In genomic region chr15:79003301-79003700, GRCh38 we compare ENCODE assay signal across 19 cellular contexts. TPM values are rescaled to one million over a fixed set of nuclear protein-coding genes. Genes with fewer than 3 reads are reported as not detected.
A peak's percentile ranks its signal among the peaks of the same experiment; 100 is the strongest.
DNase-seq lines count a peak whose midpoint lies in the region; ATAC-seq, FAIRE-seq and TF ChIP-seq lines count a peak whose summit lies in the region.
"Had no signal": no experiment of that assay in that cellular context is flagged by ENCODE, and none has a peak within 500 bp of the region (broad histone marks: within the 10 kb centered on the region; RNA-seq: fewer than 3 reads in every experiment).

No MANE protein-coding gene starts in this region.

- H4K20me1 ChIP-seq in H1 (replicated peaks in 1 of 2; ENCODE audit: control insufficient read depth in 1 of 2, insufficient read depth in 2 of 2, low read length in 2 of 2) = no peaks in the 10 kb centered on the region

- no peak for TF ChIP-seq RAD21 in H1 (IDR thresholded peaks at IDR 0.05 in 1 of 2, conservative IDR thresholded peaks at IDR 0.05 in 1 of 2; ENCODE audit: low read depth in 2 of 2, low read length in 2 of 2)

- peak; percentile 79 for DNase-seq in EH (ENCODE audit: low read depth)
- peak; percentile 75 for DNase-seq in M059J (ENCODE audit: low read depth)
- no peak for DNase-seq in H1 (ENCODE audit: low read depth in 1 of 2, low spot score in 2 of 2)
- DNase-seq in trophoblast cell = peak in 1 of 2 donors; percentile 8
- DNase-seq in NCI-H524 (lab: John Stamatoyannopoulos, UW) = no peak
- no peak for DNase-seq in activated CD4-positive, alpha-beta memory T cell treated with anti-CD3 and anti-CD28 coated beads, Interleukin-2, amount 10 ng/mL, durations not matched to agents 7 days and 5 days
- DNase-seq: activated CD8-positive, alpha-beta memory T cell treated with anti-CD3 and anti-CD28 coated beads, Interleukin-2, amount 10 ng/mL, durations not matched to agents 7 days and 5 days; effector memory CD4-positive, alpha-beta T cell; GDM1; NK-92 treated with Interleukin-12 subunit alpha and Interleukin-12 subunit beta, amount 100 ng/mL, for 24 hours had no signal

- no peak overlapping the region for H3K4me2 ChIP-seq in H1 (ENCODE audit: insufficient read depth in 1 of 2, low read depth in 2 of 2, low read length in 2 of 2)
- H3K4me2 ChIP-seq in trophoblast cell (ENCODE audit: low read length) = no peak overlapping the region

- H3K56ac ChIP-seq in H1 (replicated peaks; ENCODE audit: insufficient read length, low read depth, low read length) = no peak overlapping the region

- H3K23ac ChIP-seq in H1 (ENCODE audit: insufficient read length) = no peak overlapping the region
- H3K23ac ChIP-seq in trophoblast cell (ENCODE audit: low read length) = no peak overlapping the region

- H3K4me3 ChIP-seq in H1 (ENCODE audit: extremely low read depth in 1 of 4, insufficient read depth in 2 of 4, low read depth in 3 of 4, low read length in 4 of 4) = no peak overlapping the region
- H3K4me3 ChIP-seq in trophoblast cell (ENCODE audit: low read depth, low read length) = no peak overlapping the region
- H3K4me3 ChIP-seq: psoas muscle, SK-N-MC had no signal

- no peak overlapping the region for H4K12ac ChIP-seq in trophoblast cell (ENCODE audit: low read depth, low read length)

- no peak overlapping the region for H2BK5ac ChIP-seq in H1 (ENCODE audit: low read depth, low read length)
- H2BK5ac ChIP-seq in trophoblast cell (ENCODE audit: low read depth, low read length, poor library complexity) = peak overlapping the region; percentile 35

- H3K27me3 ChIP-seq in H1 (replicated peaks in 1 of 4; ENCODE audit: control insufficient read depth in 3 of 4, extremely low read depth in 1 of 4, insufficient read depth in 3 of 4, low read length in 3 of 4) (no peaks in the 10 kb centered on the region; a peak in 2 of 7 replicates), trophoblast cell (ENCODE audit: insufficient read depth, low read length) (no peaks in the 10 kb centered on the region)
- H3K27me3 ChIP-seq: foreskin keratinocyte had no signal

- H4K91ac ChIP-seq in H1 (replicated peaks; ENCODE audit: insufficient read length, low read length) = no peak overlapping the region
- H4K91ac ChIP-seq in trophoblast cell (ENCODE audit: low read depth, low read length) = peak overlapping the region; percentile 89

- H2AFZ ChIP-seq in H1 (ENCODE audit: low read length) (no peak overlapping the region), trophoblast cell (ENCODE audit: insufficient read depth, low read length, poor library complexity) (peak overlapping the region; percentile 37)

- H2AK5ac ChIP-seq in H1 (ENCODE audit: low read depth, low read length) = 0 out of 2 replicates have a peak overlapping the region, but pooled peaks have one; percentile 44
- peak overlapping the region; percentile 90 for H2AK5ac ChIP-seq in trophoblast cell (ENCODE audit: low read length)

- ATAC-seq in GM19395 (IDR thresholded peaks at IDR 0.05; ENCODE audit: unreplicated experiment) (no peak), GM21515 (IDR thresholded peaks at IDR 0.05; ENCODE audit: unreplicated experiment) (no peak)
- ATAC-seq: activated CD8-positive, alpha-beta memory T cell treated with anti-CD3 and anti-CD28 coated beads, Interleukin-2, amount 10 ng/mL, durations not matched to agents 7 days and 5 days had no signal

- H2BK15ac ChIP-seq in H1 (ENCODE audit: low read length) = no peak overlapping the region

- POLR2A ChIA-PET in H1 (lab: Charles Lee; ENCODE audit: partially characterized antibody) = no interaction called here
- POLR2A ChIA-PET in activated CD4-positive, alpha-beta memory T cell treated with anti-CD3 and anti-CD28 coated beads, Interleukin-2, amount 10 ng/mL, durations not matched to agents 7 days and 5 days (lab: Charles Lee) = no interaction called here

- H2BK12ac ChIP-seq in H1 (ENCODE audit: low read depth, low read length) = 0 out of 2 replicates have a peak overlapping the region, but pooled peaks have one; percentile 17
- H2BK12ac ChIP-seq in trophoblast cell (ENCODE audit: low read length) = peak overlapping the region; percentile 62

- H4K8ac ChIP-seq in H1 (ENCODE audit: extremely low read depth, insufficient read depth, low read length) (no peak overlapping the region), trophoblast cell (ENCODE audit: low read depth, low read length) (peak overlapping the region; percentile 32)

- no peak for TF ChIP-seq POLR2A in H1 (IDR thresholded peaks at IDR 0.05; ENCODE audit: control extremely low read depth in 1 of 2, low read depth in 2 of 2, low read length in 2 of 2)

- no peaks in the 10 kb centered on the region for H3K9me3 ChIP-seq in H1 (ENCODE audit: insufficient read depth in 2 of 2, low read depth in 1 of 2, low read length in 1 of 2)
- no peaks in the 10 kb centered on the region for H3K9me3 ChIP-seq in trophoblast cell (ENCODE audit: insufficient read depth, low read depth, low read length)
- H3K9me3 ChIP-seq: psoas muscle had no signal

- no peak overlapping the region for H3K4me3 Mint-ChIP-seq in activated CD4-positive, alpha-beta memory T cell treated with anti-CD3 and anti-CD28 coated beads, Interleukin-2, amount 10 ng/mL, durations not matched to agents 7 days and 5 days
- H3K4me3 Mint-ChIP-seq: activated CD8-positive, alpha-beta memory T cell treated with anti-CD3 and anti-CD28 coated beads, Interleukin-2, amount 10 ng/mL, durations not matched to agents 7 days and 5 days; type B pancreatic cell had no signal

- H3K4me1 ChIP-seq in H1 (replicated peaks in 1 of 4; ENCODE audit: control insufficient read depth in 3 of 4, insufficient read depth in 4 of 4, low read length in 3 of 4) (peaks cover 0 to 10% (median under 1%) of the 10 kb centered on the region in 4 experiments; a peak in 4 of 7 replicates), trophoblast cell (ENCODE audit: control insufficient read depth in 1 of 2, insufficient read depth in 2 of 2, low read length in 2 of 2) (peaks cover 13 to 22% of the 10 kb centered on the region in 2 experiments)
- H3K4me1 ChIP-seq: psoas muscle had no signal

- H3K79me1 ChIP-seq in H1 (ENCODE audit: low read depth, low read length) (no peaks in the 10 kb centered on the region), trophoblast cell (ENCODE audit: low read length) (peaks cover 15% of the 10 kb centered on the region)

- H3K14ac ChIP-seq in H1 (ENCODE audit: insufficient read length) (no peak overlapping the region), trophoblast cell (ENCODE audit: low read length) (peak overlapping the region; percentile 73)

- H3K27ac ChIP-seq in H1 (ENCODE audit: low read depth, low read length) (no peak overlapping the region), trophoblast cell (ENCODE audit: low read depth, low read length) (no peak overlapping the region)
- H3K27ac ChIP-seq: C4-2B, foreskin keratinocyte, psoas muscle, SK-N-MC had no signal

- no peak overlapping the region for H4K5ac ChIP-seq in H1 (ENCODE audit: insufficient read length, low read depth, low read length)

- H3K27ac Mint-ChIP-seq in activated CD4-positive, alpha-beta memory T cell treated with anti-CD3 and anti-CD28 coated beads, Interleukin-2, amount 10 ng/mL, durations not matched to agents 7 days and 5 days = no peak overlapping the region
- H3K27ac Mint-ChIP-seq: activated CD8-positive, alpha-beta memory T cell treated with anti-CD3 and anti-CD28 coated beads, Interleukin-2, amount 10 ng/mL, durations not matched to agents 7 days and 5 days; type B pancreatic cell had no signal

- no peaks in the 10 kb centered on the region for H3K36me3 ChIP-seq in H1 (ENCODE audit: control insufficient read depth in 2 of 4, insufficient read depth in 4 of 4, low read length in 3 of 4)
- H3K36me3 ChIP-seq in trophoblast cell (ENCODE audit: control insufficient read depth in 1 of 2, insufficient read depth in 2 of 2, low read length in 2 of 2) = no peaks in the 10 kb centered on the region

- no peak overlapping the region for H3K4ac ChIP-seq in H1 (replicated peaks; ENCODE audit: insufficient read length, low read depth, low read length)
- H3K4ac ChIP-seq in trophoblast cell (ENCODE audit: low read depth, low read length) = peak overlapping the region; percentile 5

- TF ChIP-seq EP300 in H1 (IDR thresholded peaks at IDR 0.05; ENCODE audit: borderline replicate concordance in 1 of 2, low read depth in 2 of 2, low read length in 2 of 2) = no peak

- CTCF ChIA-PET in H1 (lab: Charles Lee; ENCODE audit: partially characterized antibody) = interaction anchor here (0.7 to 7.1 kb wide), 6 partner anchors 9 to 92 kb away, joined by 3 to 171 read pairs (median 22); no protein-coding TSS in a partner anchor
- CTCF ChIA-PET in activated CD4-positive, alpha-beta memory T cell treated with anti-CD3 and anti-CD28 coated beads, Interleukin-2, amount 10 ng/mL, durations not matched to agents 7 days and 5 days (lab: Charles Lee) = no interaction called here

- no peak overlapping the region; the same call in 1 of the 2 replicates for H3K18ac ChIP-seq in H1 (ENCODE audit: extremely low read depth, low read length)
- peak overlapping the region; percentile 81 for H3K18ac ChIP-seq in trophoblast cell (ENCODE audit: low read length)

- 87% methylated on average over 9 of the region's 9 CpGs; no CpG with 5 or more reads in 1 of the 2 experiments for WGBS in H1 (ENCODE audit: extremely low coverage in 1 of 2, insufficient coverage in 1 of 2, insufficient read length in 1 of 2, insufficient replicate concordance in 2 of 2, low coverage in 1 of 2, low lambda C conversion rate in 2 of 2, missing lambda C conversion rate in 1 of 2), 2 experiments
- no CpG with 5 or more reads among the region's 9 CpGs for WGBS in trophoblast cell (ENCODE audit: extremely low coverage, insufficient coverage, insufficient read length)

- no peak overlapping the region for H2BK20ac ChIP-seq in H1 (ENCODE audit: low read length)

- FAIRE-seq in H1 (lab: Jason Lieb, UNC) = no peak
- FAIRE-seq: bronchial epithelial cell, islet of Langerhans had no signal

- peaks cover 2% of the 10 kb centered on the region for H3K27me3 Mint-ChIP-seq in activated CD4-positive, alpha-beta memory T cell treated with anti-CD3 and anti-CD28 coated beads, Interleukin-2, amount 10 ng/mL, durations not matched to agents 7 days and 5 days
- H3K27me3 Mint-ChIP-seq: type B pancreatic cell had no signal

- H3K23me2 ChIP-seq in H1 (ENCODE audit: low read depth, low read length) = no peaks in the 10 kb centered on the region

- H3K9me3 Mint-ChIP-seq in activated CD4-positive, alpha-beta memory T cell treated with anti-CD3 and anti-CD28 coated beads, Interleukin-2, amount 10 ng/mL, durations not matched to agents 7 days and 5 days = no peaks in the 10 kb centered on the region
- H3K9me3 Mint-ChIP-seq: type B pancreatic cell had no signal

- no peak overlapping the region for H3K9ac ChIP-seq in H1 (replicated peaks in 1 of 4; ENCODE audit: extremely low read depth in 1 of 4, low read depth in 3 of 4, low read length in 3 of 4)
- H3K9ac ChIP-seq in trophoblast cell (ENCODE audit: low read length) = no peak overlapping the region

- no peak for TF ChIP-seq CTCF in H1 (IDR thresholded peaks at IDR 0.05; ENCODE audit: control extremely low read depth in 1 of 3, insufficient read depth in 1 of 3, low read depth in 1 of 3, low read length in 3 of 3)

- H3K79me2 ChIP-seq in H1 (ENCODE audit: control insufficient read depth in 1 of 2, insufficient read depth in 2 of 2, low read length in 2 of 2) (no peaks in the 10 kb centered on the region), trophoblast cell (ENCODE audit: control insufficient read depth, insufficient read depth, low read length, poor library complexity) (no peaks in the 10 kb centered on the region)

- no peaks in the 10 kb centered on the region for H3K36me3 Mint-ChIP-seq in activated CD4-positive, alpha-beta memory T cell treated with anti-CD3 and anti-CD28 coated beads, Interleukin-2, amount 10 ng/mL, durations not matched to agents 7 days and 5 days (ENCODE audit: low read depth)
- H3K36me3 Mint-ChIP-seq: activated CD8-positive, alpha-beta memory T cell treated with anti-CD3 and anti-CD28 coated beads, Interleukin-2, amount 10 ng/mL, durations not matched to agents 7 days and 5 days; type B pancreatic cell had no signal

- H3K4me1 Mint-ChIP-seq in activated CD4-positive, alpha-beta memory T cell treated with anti-CD3 and anti-CD28 coated beads, Interleukin-2, amount 10 ng/mL, durations not matched to agents 7 days and 5 days = peaks cover 14% of the 10 kb centered on the region

- H2BK120ac ChIP-seq in H1 (replicated peaks; ENCODE audit: low read depth, low read length) (no peak overlapping the region), trophoblast cell (ENCODE audit: insufficient read depth, low read length, poor library complexity) (peak overlapping the region; percentile 12)

RNA-seq across cellular contexts. Expression of gene CTSH, which starts 58.5 kb away (rescaled TPM):
- 45.5 and 95.4 TPM in 2 replicates for total RNA-seq in M059J (2014; rRNA removed; shearing (Covaris generic))
- total RNA-seq in H1 (2021; fragmentation: NEBNext Ultra II Directional; extraction: Animal tissue kit (Norgen Biotek cat#: 25700)) = 31.3 and 34.0 TPM in 2 replicates
- 28.4 and 36.8 TPM in 2 replicates for polyA plus RNA-seq in H1 (2011; rRNA removed)
- 37.1 TPM for polyA plus RNA-seq in H1 (2011; cell fraction: cytosol; rRNA removed)
- polyA plus RNA-seq in H1 (2011; cell fraction: nucleus; rRNA removed) = 50.6 TPM
- 32.0 to 42.5 TPM (median 40.4 TPM) in 4 replicates for polyA plus RNA-seq in H1 (2012, experiment 1 of 2)
- 48.9 TPM for polyA plus RNA-seq in H1 (2012, experiment 2 of 2)
- 43.7 TPM for polyA plus RNA-seq in H1 (2013, experiment 1 of 2)
- polyA plus RNA-seq in H1 (2013, experiment 2 of 2) = 44.5 TPM
- polyA minus RNA-seq in H1 (2011; rRNA and poly(A)+ RNA removed) = 30.4 and 36.1 TPM in 2 replicates
- polyA minus RNA-seq in H1 (2011; cell fraction: cytosol; rRNA and poly(A)+ RNA removed) = 37.1 TPM
- polyA minus RNA-seq in H1 (2011; cell fraction: nucleus; rRNA and poly(A)+ RNA removed) = 19.4 TPM
- 73.2 and 80.7 TPM in 2 replicates for polyA plus RNA-seq in trophoblast cell (2013)
- 100 to 1,000 TPM; 257 to 273 TPM for total RNA-seq in activated CD4-positive, alpha-beta memory T cell treated with anti-CD3 and anti-CD28 coated beads, Interleukin-2, amount 10 ng/mL, durations not matched to agents 7 days and 5 days

Comparison
In these comparisons a context has a peak if more than half of its experiments do, and no peak if none do; other contexts are left out.
1. DNase-seq: peak in EH (single experiment) and M059J (single experiment); none in H1 (0 of 2), NCI-H524 (0 of 2) and activated CD4-positive, alpha-beta memory T cell treated with anti-CD3 and anti-CD28 coated beads, Interleukin-2, amount 10 ng/mL, durations not matched to agents 7 days and 5 days (single experiment).